Comparison of ENCODE assay signal across 18 cellular contexts in the genomic region with DNA sequence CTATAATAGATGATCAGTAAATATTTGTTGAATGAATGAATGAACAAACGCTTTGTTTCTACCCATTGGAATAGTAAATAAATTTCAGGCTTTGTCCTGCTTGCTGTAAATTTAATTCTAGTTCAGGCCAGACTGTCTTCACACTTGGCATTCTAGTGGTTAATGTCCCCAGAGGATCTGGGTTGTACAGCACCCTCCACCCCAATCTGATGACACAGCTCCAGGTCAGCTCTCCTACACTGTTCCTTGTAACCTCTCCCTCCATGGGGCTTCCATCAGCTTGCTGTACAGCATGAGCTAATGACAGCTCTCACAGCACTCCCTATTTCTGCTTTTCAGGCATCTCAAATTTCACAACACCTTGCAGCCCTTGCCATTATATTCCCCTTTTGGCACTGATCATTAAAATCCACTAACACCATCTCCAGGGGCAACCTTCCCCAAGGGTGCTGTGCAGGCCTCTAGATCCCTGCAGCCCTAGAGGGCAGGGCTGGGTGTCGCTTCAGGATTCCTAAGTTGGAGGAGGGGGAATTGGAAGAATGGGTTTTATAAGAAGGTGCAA. TPM values are rescaled to one million over a fixed set of nuclear protein-coding genes. Genes with fewer than 3 reads are reported as not detected.
DNase-seq lines count a peak whose midpoint lies in the region; ATAC-seq and TF ChIP-seq lines count a peak whose summit lies in the region.
"Had no signal": no experiment of that assay in that cellular context is flagged by ENCODE, and none has a peak within 500 bp of the region (broad histone marks: within the 10 kb centered on the region; RNA-seq: fewer than 3 reads in every experiment).

No MANE protein-coding gene starts in this region.

- H4K8ac ChIP-seq in neuronal stem cell (ENCODE audit: low read depth, low read length) = no peak overlapping the region

- no peak overlapping the region for H3K23ac ChIP-seq in neuronal stem cell (ENCODE audit: low read depth, low read length, poor library complexity)

- H3K9ac ChIP-seq in neuronal stem cell (ENCODE audit: low read depth, low read length, poor library complexity) = no peak overlapping the region

- H2BK15ac ChIP-seq in neuronal stem cell (ENCODE audit: low read length) = peak overlapping the region; percentile 73

- no peak overlapping the region for H3K4me3 ChIP-seq in neuronal stem cell (ENCODE audit: low read length in 2 of 2)
- H3K4me3 ChIP-seq: hepatocyte, K562 had no signal

- H2BK120ac ChIP-seq in neuronal stem cell (ENCODE audit: low read depth, low read length) = no peak overlapping the region

- H3K36me3 Mint-ChIP-seq in activated naive CD4-positive, alpha-beta T cell treated with anti-CD3 and anti-CD28 coated beads, Interleukin-2, amount 50 U/mL, for 72 hours = peaks cover 11 to 13% of the 10 kb centered on the region in 2 donors
- peaks cover 7% of the 10 kb centered on the region for H3K36me3 Mint-ChIP-seq in nephron progenitor cell (ENCODE audit: low read depth)

- peaks cover 7 to 21% of the 10 kb centered on the region in 2 donors for H3K4me1 ChIP-seq in neuronal stem cell (ENCODE audit: control insufficient read depth in 2 of 2, insufficient read depth in 1 of 2, low read depth in 1 of 2, low read length in 2 of 2)

- ATAC-seq in HG03108 (IDR thresholded peaks at IDR 0.05; ENCODE audit: unreplicated experiment) = no peak
- no peak for ATAC-seq in activated naive CD4-positive, alpha-beta T cell treated with anti-CD3 and anti-CD28 coated beads, Interleukin-2, amount 50 U/mL, for 72 hours
- ATAC-seq: activated CD4-positive, alpha-beta T cell treated with anti-CD3 and anti-CD28 coated beads for 36 hours; K562 had no signal

- DNase-seq in DMS153 (lab: John Stamatoyannopoulos, UW) (peak; percentile 80), NCI-H1105 (lab: John Stamatoyannopoulos, UW) (peak; percentile 48), NCI-H69 (lab: John Stamatoyannopoulos, UW) (peak; percentile 96), neuronal stem cell (ENCODE audit: low spot score) (no peak), NCI-H82 treated with DMSO at 0.1 percent for 48 hours (lab: John Stamatoyannopoulos, UW; ENCODE audit: unreplicated experiment) (no peak), nephron progenitor cell (no peak)
- DNase-seq in activated naive CD4-positive, alpha-beta T cell treated with anti-CD3 and anti-CD28 coated beads, Interleukin-2, amount 50 U/mL, for 72 hours (ENCODE audit: low spot score in 2 of 2) = no peak
- DNase-seq: activated CD4-positive, alpha-beta T cell treated with anti-CD3 and anti-CD28 coated beads for 36 hours; activated CD8-positive, alpha-beta memory T cell treated with anti-CD3 and anti-CD28 coated beads, Interleukin-2, amount 50 U/mL, for 4 hours; activated naive CD4-positive, alpha-beta T cell treated with anti-CD3 and anti-CD28 coated beads for 36 hours; AML-193; NCI-H1694; SIG-M5 had no signal

- H3K27ac Mint-ChIP-seq in activated naive CD4-positive, alpha-beta T cell treated with anti-CD3 and anti-CD28 coated beads, Interleukin-2, amount 50 U/mL, for 72 hours = no peak overlapping the region
- H3K27ac Mint-ChIP-seq in nephron progenitor cell = no peak overlapping the region
- H3K27ac Mint-ChIP-seq: activated CD4-positive, alpha-beta T cell treated with anti-CD3 and anti-CD28 coated beads for 36 hours; activated naive CD4-positive, alpha-beta T cell treated with anti-CD3 and anti-CD28 coated beads for 36 hours; stimulated activated naive CD8-positive, alpha-beta T cell treated with anti-CD3 and anti-CD28 coated beads, Interleukin-15, Interleukin-2, amounts not matched to agents 100 ng/mL and 50 ng/mL, for 24 hours had no signal

- H2AFZ ChIP-seq in neuronal stem cell (ENCODE audit: low read length) = peak overlapping the region; percentile 66
- H2AFZ ChIP-seq: hepatocyte had no signal

- H3K27ac ChIP-seq in neuronal stem cell (replicated peaks; ENCODE audit: low read length) = no peak overlapping the region
- H3K27ac ChIP-seq: hepatocyte, HL-60 had no signal

- peaks cover 5% of the 10 kb centered on the region for H3K27me3 Mint-ChIP-seq in nephron progenitor cell (ENCODE audit: low read depth, poor library complexity)

- H3K18ac ChIP-seq in neuronal stem cell (ENCODE audit: low read length) = peak overlapping the region; percentile 74

- H3K36me3 ChIP-seq in neuronal stem cell (replicated peaks in 1 of 2; ENCODE audit: control insufficient read depth in 2 of 2, insufficient read depth in 2 of 2, low read length in 2 of 2) = peaks cover 0 to 2% of the 10 kb centered on the region in 2 donors

- TF ChIP-seq CTCF in nephron progenitor cell (IDR thresholded peaks at IDR 0.05) = no peak

- H3K27me3 ChIP-seq in neuronal stem cell (ENCODE audit: control insufficient read depth in 3 of 3, insufficient read depth in 3 of 3, low read depth in 1 of 3, low read length in 3 of 3) = no peaks in the 10 kb centered on the region
- H3K27me3 ChIP-seq: hepatocyte had no signal

- H3K9me3 Mint-ChIP-seq in activated naive CD4-positive, alpha-beta T cell treated with anti-CD3 and anti-CD28 coated beads, Interleukin-2, amount 50 U/mL, for 72 hours = peaks cover 13 to 16% of the 10 kb centered on the region in 2 donors
- H3K9me3 Mint-ChIP-seq in nephron progenitor cell = peaks cover 25% of the 10 kb centered on the region

- no peak overlapping the region for H2AK5ac ChIP-seq in neuronal stem cell (ENCODE audit: low read depth, low read length)

- peaks cover 8 to 10% of the 10 kb centered on the region in 2 donors for H3K9me3 ChIP-seq in neuronal stem cell (replicated peaks in 1 of 2; ENCODE audit: control insufficient read depth in 2 of 2, insufficient read depth in 1 of 2, low read depth in 1 of 2, low read length in 2 of 2)

- H3K4me2 ChIP-seq in neuronal stem cell (ENCODE audit: insufficient read depth, low read length, poor library complexity, severe bottlenecking) = no peak overlapping the region
- H3K4me2 ChIP-seq: hepatocyte had no signal

- H2BK5ac ChIP-seq in neuronal stem cell (ENCODE audit: low read length) = no peak overlapping the region

- no CpG with 5 or more reads among the region's 2 CpGs for WGBS in neuronal stem cell (ENCODE audit: extremely low coverage in 2 of 2, insufficient read length in 2 of 2, insufficient replicate concordance in 1 of 2), 2 donors

- H3K4me3 Mint-ChIP-seq in nephron progenitor cell = no peak overlapping the region
- H3K4me3 Mint-ChIP-seq: activated CD4-positive, alpha-beta T cell treated with anti-CD3 and anti-CD28 coated beads for 36 hours; activated naive CD4-positive, alpha-beta T cell treated with anti-CD3 and anti-CD28 coated beads for 36 hours; stimulated activated naive CD8-positive, alpha-beta T cell treated with anti-CD3 and anti-CD28 coated beads, Interleukin-15, Interleukin-2, amounts not matched to agents 100 ng/mL and 50 ng/mL, for 24 hours had no signal

- H3K14ac ChIP-seq in neuronal stem cell (ENCODE audit: low read length) = no peak overlapping the region

- peaks cover 9% of the 10 kb centered on the region for H3K4me1 Mint-ChIP-seq in nephron progenitor cell
- H3K4me1 Mint-ChIP-seq: activated CD4-positive, alpha-beta T cell treated with anti-CD3 and anti-CD28 coated beads for 36 hours had no signal

- H3K79me1 ChIP-seq in neuronal stem cell (ENCODE audit: low read depth, low read length) = no peaks in the 10 kb centered on the region

- no peak overlapping the region for H3K4ac ChIP-seq in neuronal stem cell (ENCODE audit: low read length)

- no peak overlapping the region for H4K91ac ChIP-seq in neuronal stem cell (ENCODE audit: low read depth, low read length, poor library complexity)

- H2BK12ac ChIP-seq in neuronal stem cell (ENCODE audit: low read length) = no peak overlapping the region

RNA-seq across cellular contexts. Expression of a gene that starts 12.7 kb away (rescaled TPM):
- polyA plus RNA-seq in neuronal stem cell (2013, experiment 1 of 2) = 0.08 TPM
- polyA plus RNA-seq in neuronal stem cell (2013, experiment 2 of 2) = 0.04 TPM
- total RNA-seq in activated naive CD4-positive, alpha-beta T cell treated with anti-CD3 and anti-CD28 coated beads, Interleukin-2, amount 50 U/mL, for 72 hours = under 1 TPM; 0.25 to 0.41 TPM
- total RNA-seq: K562 had no signal
- polyA plus RNA-seq: K562 had no signal

Comparison
In these comparisons a context has a peak if more than half of its experiments do, and no peak if none do; other contexts are left out.
1. DNase-seq: peak in DMS153 (single experiment), NCI-H1105 (single experiment) and NCI-H69 (single experiment); none in neuronal stem cell (single experiment), activated naive CD4-positive, alpha-beta T cell treated with anti-CD3 and anti-CD28 coated beads, Interleukin-2, amount 50 U/mL, for 72 hours (0 of 2), NCI-H82 treated with DMSO at 0.1 percent for 48 hours (single experiment) and nephron progenitor cell (single experiment).